ENCODE assay signal across 18 cellular contexts in genomic region chr7:118762451-118762850, GRCh38.
"Had no signal": no experiment of that assay in that cellular context is flagged by ENCODE, and none has a peak within 500 bp of the region (broad histone marks: within the 10 kb centered on the region; RNA-seq: fewer than 3 reads in every experiment).

No MANE protein-coding gene starts in this region.

- DNase-seq: dermis blood vessel endothelial cell; effector CD4-positive, alpha-beta T cell; effector memory CD4-positive, alpha-beta T cell; foreskin keratinocyte; glutamatergic neuron; head of caudate nucleus; heart right ventricle; hippocampal formation; left cardiac atrium; left lung; left ventricle myocardium superior; lower lobe of right lung; mesenchymal stem cell; mucosa of descending colon; naive B cell had no signal

- H3K4me3 ChIP-seq: coronary artery, dorsolateral prefrontal cortex, esophagus muscularis mucosa, heart right ventricle, left lung, lower lobe of right lung, mucosa of descending colon had no signal

- H3K36me3 ChIP-seq: esophagus muscularis mucosa, heart right ventricle, left lung, lower lobe of right lung had no signal

- H3K9me3 ChIP-seq: esophagus muscularis mucosa, left lung, lower lobe of right lung, mucosa of descending colon had no signal

- H3K27ac ChIP-seq: coronary artery, esophagus muscularis mucosa, foreskin keratinocyte, heart right ventricle, left lung, lower lobe of right lung had no signal

- ATAC-seq: foreskin keratinocyte, heart right ventricle, left cardiac atrium, left lung, left ventricle myocardium superior, lower lobe of right lung, mucosa of descending colon had no signal

- H3K27me3 ChIP-seq: dorsolateral prefrontal cortex, esophagus muscularis mucosa, foreskin keratinocyte, heart right ventricle, left lung had no signal

- H3K4me1 ChIP-seq: esophagus muscularis mucosa, foreskin keratinocyte, heart right ventricle, left lung, lower lobe of right lung had no signal
